In the genomic region with DNA sequence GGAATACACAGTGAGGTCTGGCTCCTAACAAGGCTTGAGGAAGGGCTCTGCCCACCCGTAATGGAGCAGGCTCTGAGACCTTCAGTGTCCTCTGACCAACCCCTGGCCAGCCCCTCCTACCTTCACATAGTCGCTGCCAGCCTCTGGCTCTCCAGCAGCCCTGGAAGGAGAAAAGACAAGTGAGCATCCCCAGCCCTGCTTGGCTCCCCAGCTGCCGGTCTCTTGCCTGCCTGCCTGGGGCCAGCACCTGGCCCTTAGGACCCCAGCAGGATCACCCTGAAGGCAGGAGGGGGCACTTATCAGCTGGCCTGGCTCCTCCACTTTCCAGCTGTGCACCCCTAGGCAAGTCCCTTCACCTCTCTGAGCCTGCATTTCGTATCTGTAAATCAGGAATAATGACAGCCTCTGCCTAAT, we compare ENCODE assay signal across 1 cellular context.
A peak's percentile ranks its signal among the peaks of the same experiment; 100 is the strongest.
TF ChIP-seq lines count a peak whose summit lies in the region.

No MANE protein-coding gene starts in this region.

TF ChIP-seq in endothelial cell of umbilical vein, 7 proteins besides CTCF, POLR2A, EP300 and RAD21:
- TF ChIP-seq GATA2 (IDR thresholded peaks at IDR 0.05; ENCODE audit: insufficient read depth, insufficient read length, low read depth, low read length): no peak
- TF ChIP-seq JUN (IDR thresholded peaks at IDR 0.05; ENCODE audit: borderline replicate concordance, insufficient read depth, insufficient read length, low read depth): no peak
- TF ChIP-seq POLR2AphosphoS5 (IDR thresholded peaks at IDR 0.05; ENCODE audit: insufficient read depth, low read depth, low read length): peak; percentile 34
